Comparison of ENCODE assay signal across 14 cellular contexts in genomic region chr13:79659161-79659560, GRCh38.
A peak's percentile ranks its signal among the peaks of the same experiment; 100 is the strongest.
DNase-seq lines count a peak whose midpoint lies in the region; ATAC-seq and TF ChIP-seq lines count a peak whose summit lies in the region.
"Had no signal": no experiment of that assay in that cellular context is flagged by ENCODE, and none has a peak within 500 bp of the region (broad histone marks: within the 10 kb centered on the region; RNA-seq: fewer than 3 reads in every experiment).

No MANE protein-coding gene starts in this region.

- peak overlapping the region; percentile 16 for H3K4me3 ChIP-seq in coronary artery
- no peak overlapping the region for H3K4me3 ChIP-seq in skin epidermis

- H3K27ac ChIP-seq in coronary artery (peak overlapping the region in 1 of 2 donors; percentile 15), skin epidermis (peak overlapping the region in 12 of 21 experiments; percentile 11 to 62 (median 40))
- H3K27ac ChIP-seq: 22Rv1, HL-60 had no signal

- no peak for TF ChIP-seq CTCF in coronary artery (IDR thresholded peaks at IDR 0.05)

- ATAC-seq in HG03025 (IDR thresholded peaks at IDR 0.05; ENCODE audit: low FRiP score, unreplicated experiment) = no peak
- no peak for ATAC-seq in HG03571 (IDR thresholded peaks at IDR 0.05; ENCODE audit: unreplicated experiment)
- ATAC-seq: HCT116 had no signal

- DNase-seq in DMS153 (lab: John Stamatoyannopoulos, UW) = peak; percentile 24
- DNase-seq in DMS153 treated with DMSO at 0.1 percent for 48 hours (lab: John Stamatoyannopoulos, UW; ENCODE audit: unreplicated experiment) = no peak
- no peak for DNase-seq in coronary artery (ENCODE audit: low spot score)
- peak; percentile 79 for DNase-seq in islet precursor cell
- DNase-seq in NCI-H82 (lab: John Stamatoyannopoulos, UW) = no peak
- DNase-seq: activated T-cell treated with anti-CD3 and anti-CD28 coated beads, Interleukin-2, amount 50 U/mL, for 24 hours; NCI-H2107; T-helper 9 cell had no signal

Comparison
In these comparisons a context has a peak if more than half of its experiments do, and no peak if none do; other contexts are left out.
1. DNase-seq: peak in DMS153 (single experiment) and islet precursor cell (single experiment); none in DMS153 treated with DMSO at 0.1 percent for 48 hours (single experiment), coronary artery (single experiment) and NCI-H82 (single experiment).